ENCODE assay signal across 10 cellular contexts in the genomic region with DNA sequence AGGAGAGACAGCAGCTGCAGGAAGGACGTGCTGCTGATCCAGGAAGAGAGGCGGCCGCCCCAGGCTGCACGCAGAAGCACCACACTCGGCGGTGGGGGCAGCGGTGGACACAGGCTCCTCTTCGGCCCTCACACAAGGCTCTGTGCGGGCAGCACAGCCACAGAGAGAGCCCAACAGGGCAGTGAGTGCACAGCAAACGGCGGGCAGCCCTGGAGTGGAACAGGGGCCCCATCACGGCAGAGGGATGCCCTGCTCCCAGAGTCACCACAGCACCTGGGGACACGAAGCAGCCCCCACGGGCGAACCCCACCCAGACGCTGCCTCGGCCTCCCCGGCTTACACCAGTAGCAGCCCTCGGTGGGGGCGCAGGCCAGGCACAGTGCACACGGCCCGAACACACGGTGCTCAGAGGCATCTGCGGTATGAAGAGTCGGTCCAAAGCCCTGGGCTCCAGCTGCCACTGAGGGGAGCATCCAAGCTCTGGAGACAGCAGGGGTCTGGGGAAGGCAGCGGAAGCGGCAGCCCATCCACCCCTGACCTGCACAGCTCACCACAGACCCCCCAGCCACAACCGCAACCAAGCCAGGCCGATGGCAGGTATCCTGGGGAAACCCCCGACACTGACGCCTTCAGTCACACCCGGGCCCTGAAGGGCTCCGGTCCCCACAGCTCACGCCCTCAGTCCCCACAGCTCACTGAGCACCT. TPM values are rescaled to one million over a fixed set of nuclear protein-coding genes. Genes with fewer than 3 reads are reported as not detected.
A peak's percentile ranks its signal among the peaks of the same experiment; 100 is the strongest.
DNase-seq lines count a peak whose midpoint lies in the region; ATAC-seq and TF ChIP-seq lines count a peak whose summit lies in the region.
"Had no signal": no experiment of that assay in that cellular context is flagged by ENCODE, and none has a peak within 500 bp of the region (broad histone marks: within the 10 kb centered on the region; RNA-seq: fewer than 3 reads in every experiment).

No MANE protein-coding gene starts in this region.

- H3K9me3 Mint-ChIP-seq in nephron progenitor cell, result no peaks in the 10 kb centered on the region

- DNase-seq in nephron progenitor cell (no peak), NCI-H1092 (lab: John Stamatoyannopoulos, UW) (no peak), breast epithelium (ENCODE audit: low spot score in 2 of 2) (no peak), SIG-M5 treated with dmso at 0.1 percent for 504 hours (lab: John Stamatoyannopoulos, UW; ENCODE audit: unreplicated experiment) (no peak), adrenal gland (no peak)
- DNase-seq: activated CD4-positive, alpha-beta T cell treated with anti-CD3 and anti-CD28 coated beads for 48 hours; SHP77 treated with DMSO at 0.1 percent for 48 hours had no signal

- intact Hi-C loops in breast epithelium (cut with DNase I; ENCODE audit: low total_unique reads), result no loop called here
- intact Hi-C loops in adrenal gland (cut with DNase I), result loop anchor here in 1 of 2 donors (10.0 kb wide), 1 partner anchor 46 kb away; no protein-coding TSS in a partner anchor

- no peaks in the 10 kb centered on the region for H3K27me3 ChIP-seq in breast epithelium
- H3K27me3 ChIP-seq in adrenal gland, result no peaks in the 10 kb centered on the region

- H3K36me3 ChIP-seq in breast epithelium (no peaks in the 10 kb centered on the region), adrenal gland (replicated peaks in 1 of 2) (peaks cover 0 to 13% of the 10 kb centered on the region in 2 donors)

- no peaks in the 10 kb centered on the region for H3K27me3 Mint-ChIP-seq in nephron progenitor cell (ENCODE audit: low read depth, poor library complexity)

- ATAC-seq in GM19023 (IDR thresholded peaks at IDR 0.05; ENCODE audit: unreplicated experiment) (peak; percentile 85), GM21786 (IDR thresholded peaks at IDR 0.05; ENCODE audit: unreplicated experiment) (peak; percentile 84), HG03520 (IDR thresholded peaks at IDR 0.05; ENCODE audit: unreplicated experiment) (peak; percentile 76)

- WGBS in adrenal gland, 4 donors, result 91 to 96% (median 94%) methylated on average over 13 to 34 of the region's 34 CpGs

- no peak overlapping the region for H3K4me3 Mint-ChIP-seq in nephron progenitor cell

- H3K4me1 ChIP-seq in breast epithelium (no peaks in the 10 kb centered on the region), adrenal gland (replicated peaks in 1 of 2) (no peaks in the 10 kb centered on the region)

- TF ChIP-seq POLR2A in breast epithelium (IDR thresholded peaks at IDR 0.05) (no peak), adrenal gland (IDR thresholded peaks at IDR 0.05) (no peak)

- TF ChIP-seq CTCF in nephron progenitor cell (IDR thresholded peaks at IDR 0.05), result no peak
- no peak for TF ChIP-seq CTCF in breast epithelium (IDR thresholded peaks at IDR 0.05)
- TF ChIP-seq CTCF in adrenal gland (IDR thresholded peaks at IDR 0.05), result no peak

- H3K9me3 ChIP-seq in breast epithelium (no peaks in the 10 kb centered on the region), adrenal gland (replicated peaks in 1 of 3) (no peaks in the 10 kb centered on the region)

- H3K4me1 Mint-ChIP-seq in nephron progenitor cell, result peaks cover 13% of the 10 kb centered on the region

- peak overlapping the region; percentile 71 for H3K27ac Mint-ChIP-seq in nephron progenitor cell

- H3K27ac ChIP-seq in breast epithelium (no peak overlapping the region), adrenal gland (no peak overlapping the region)

- peaks cover 20% of the 10 kb centered on the region for H3K36me3 Mint-ChIP-seq in nephron progenitor cell (ENCODE audit: low read depth)

- H3K4me3 ChIP-seq in breast epithelium (no peak overlapping the region), adrenal gland (no peak overlapping the region)

RNA-seq across cellular contexts. Expression of gene NUDT1, which starts 16.8 kb away (rescaled TPM):
- total RNA-seq in breast epithelium (10 to 100 TPM; 13.3 to 28.5 (median 18.0) TPM), adrenal gland (10 to 100 TPM in 2 of 8 donors, 1 to 10 TPM in 6; 3.8 to 13.3 (median 8.2) TPM)
- polyA plus RNA-seq in adrenal gland, result 10 to 100 TPM in 1 of 3 donors, 1 to 10 TPM in 2; 2.5 to 17.3 (median 8.7) TPM

RNA-seq across cellular contexts. Expression of gene MRM2, which starts 16.8 kb away (rescaled TPM):
- total RNA-seq in breast epithelium (10 to 100 TPM; 10.9 to 20.2 (median 18.0) TPM), adrenal gland (10 to 100 TPM; 16.8 to 35.8 (median 25.7) TPM)
- polyA plus RNA-seq in adrenal gland, result 10 to 100 TPM; 17.4 to 36.4 (median 20.3) TPM

RNA-seq across cellular contexts. Expression of gene MAD1L1, which starts 26.1 kb away (rescaled TPM):
- total RNA-seq in breast epithelium, result 10 to 100 TPM; 27.7 to 33.9 (median 28.8) TPM
- 10 to 100 TPM; 19.4 to 82.9 (median 28.0) TPM for total RNA-seq in adrenal gland
- polyA plus RNA-seq in adrenal gland, result 10 to 100 TPM in 2 of 3 donors, 1 to 10 TPM in 1; 6.7 to 87.7 (median 57.0) TPM

RNA-seq across cellular contexts. Expression of gene SNX8, which starts 55.4 kb away (rescaled TPM):
- total RNA-seq in breast epithelium (10 to 100 TPM in 2 of 3 donors, 1 to 10 TPM in 1; 8.8 to 32.3 (median 20.3) TPM), adrenal gland (10 to 100 TPM in 7 of 8 donors, 1 to 10 TPM in 1; 8.8 to 40.5 (median 25.9) TPM)
- 10 to 100 TPM; 13.5 to 39.0 (median 37.2) TPM for polyA plus RNA-seq in adrenal gland
